27 cellular contexts compared by ENCODE assay signal in genomic region chr3:149089395-149089794, GRCh38.
"Had no signal": no experiment of that assay in that cellular context is flagged by ENCODE, and none has a peak within 500 bp of the region (broad histone marks: within the 10 kb centered on the region; RNA-seq: fewer than 3 reads in every experiment).

No MANE protein-coding gene starts in this region.

- H3K9me3 ChIP-seq: gastrocnemius medialis, ovary, prostate gland, tibial nerve had no signal

- H3K4me3 Mint-ChIP-seq: activated CD4-positive, alpha-beta T cell treated with anti-CD3 and anti-CD28 coated beads for 36 hours; activated CD8-positive, alpha-beta T cell treated with anti-CD3 and anti-CD28 coated beads, Interleukin-2, amount 10 ng/mL, durations not matched to agents 7 days and 5 days; activated naive CD4-positive, alpha-beta T cell treated with anti-CD3 and anti-CD28 coated beads for 36 hours; activated naive CD8-positive, alpha-beta T cell treated with anti-CD3 and anti-CD28 coated beads, Interleukin-2, amount 10 ng/mL, durations not matched to agents 7 days and 5 days; activated T-helper 1 cell treated with anti-CD3 and anti-CD28 coated beads, Interleukin-12 subunit alpha, Interleukin-12 subunit beta, Interleukin-2, Interleukin-4 antibody, amounts not matched to agents 30 ng/mL and 10 ng/mL and 1 ng/mL, durations not matched to agents 14 hours and 24 hours and 36 hours; mesothelial cell of epicardium had no signal

- FAIRE-seq: astrocyte had no signal

- H3K27me3 Mint-ChIP-seq: activated CD4-positive, alpha-beta T cell treated with anti-CD3 and anti-CD28 coated beads for 36 hours; naive B cell had no signal

- H3K27ac Mint-ChIP-seq: activated CD4-positive, alpha-beta T cell treated with anti-CD3 and anti-CD28 coated beads for 36 hours; activated CD8-positive, alpha-beta T cell treated with anti-CD3 and anti-CD28 coated beads, Interleukin-2, amount 10 ng/mL, durations not matched to agents 7 days and 5 days; activated naive CD4-positive, alpha-beta T cell treated with anti-CD3 and anti-CD28 coated beads for 36 hours; activated naive CD8-positive, alpha-beta T cell treated with anti-CD3 and anti-CD28 coated beads, Interleukin-2, amount 10 ng/mL, durations not matched to agents 7 days and 5 days; activated T-helper 1 cell treated with anti-CD3 and anti-CD28 coated beads, Interleukin-12 subunit alpha, Interleukin-12 subunit beta, Interleukin-2, Interleukin-4 antibody, amounts not matched to agents 30 ng/mL and 10 ng/mL and 1 ng/mL, durations not matched to agents 14 hours and 24 hours and 36 hours; mesothelial cell of epicardium had no signal

- H3K27ac ChIP-seq: brain microvascular endothelial cell, coronary artery, dorsolateral prefrontal cortex, gastrocnemius medialis, ovary, prostate gland, tibial nerve had no signal

- H3K36me3 ChIP-seq: brain microvascular endothelial cell, gastrocnemius medialis, ovary, prostate gland had no signal

- H3K27me3 ChIP-seq: brain microvascular endothelial cell, dorsolateral prefrontal cortex, gastrocnemius medialis, ovary, tibial nerve had no signal

- H3K4me1 ChIP-seq: prostate gland had no signal

- DNase-seq: activated CD4-positive, alpha-beta T cell treated with anti-CD3 and anti-CD28 coated beads for 36 hours; activated CD4-positive, CD25-positive, alpha-beta regulatory T cell; activated CD8-positive, alpha-beta T cell treated with anti-CD3 and anti-CD28 coated beads, Interleukin-2, amount 10 ng/mL, durations not matched to agents 7 days and 5 days; activated effector memory CD4-positive, alpha-beta T cell treated with anti-CD3 and anti-CD28 coated beads, Interleukin-2, amount 50 U/mL, for 16 hours; activated naive CD4-positive, alpha-beta T cell treated with anti-CD3 and anti-CD28 coated beads for 36 hours; activated naive CD8-positive, alpha-beta T cell treated with anti-CD3 and anti-CD28 coated beads, Interleukin-2, amount 10 ng/mL, durations not matched to agents 7 days and 5 days; amniotic stem cell; brain microvascular endothelial cell; dorsolateral prefrontal cortex; effector memory CD4-positive, alpha-beta T cell; erythroblast; gastrocnemius medialis; glutamatergic neuron; islet precursor cell; left cardiac atrium; mammary epithelial cell; naive B cell; ovary; stimulated activated CD4-positive, alpha-beta T cell treated with anti-CD3 and anti-CD28 coated beads, Interleukin-15, amount 100 ng/mL, for 24 hours; stimulated activated CD4-positive, alpha-beta T cell treated with anti-CD3 and anti-CD28 coated beads, Interleukin-2, amount 100 ng/mL, for 24 hours; stimulated activated naive CD4-positive, alpha-beta T cell treated with Interleukin-2 at 50 U/mL for 16 hours had no signal

- H3K9me3 Mint-ChIP-seq: activated naive CD4-positive, alpha-beta T cell treated with anti-CD3 and anti-CD28 coated beads for 36 hours; activated naive CD8-positive, alpha-beta T cell treated with anti-CD3 and anti-CD28 coated beads, Interleukin-2, amount 10 ng/mL, durations not matched to agents 7 days and 5 days; naive B cell had no signal

- H3K4me3 ChIP-seq: coronary artery, dorsolateral prefrontal cortex, gastrocnemius medialis, ovary, prostate gland, tibial nerve had no signal

- H3K36me3 Mint-ChIP-seq: naive B cell had no signal

- ATAC-seq: activated CD4-positive, alpha-beta T cell treated with anti-CD3 and anti-CD28 coated beads for 36 hours; activated CD8-positive, alpha-beta T cell treated with anti-CD3 and anti-CD28 coated beads, Interleukin-2, amount 10 ng/mL, durations not matched to agents 7 days and 5 days; gastrocnemius medialis; left cardiac atrium had no signal
